ENCODE assay signal across 16 cellular contexts in the genomic region with DNA sequence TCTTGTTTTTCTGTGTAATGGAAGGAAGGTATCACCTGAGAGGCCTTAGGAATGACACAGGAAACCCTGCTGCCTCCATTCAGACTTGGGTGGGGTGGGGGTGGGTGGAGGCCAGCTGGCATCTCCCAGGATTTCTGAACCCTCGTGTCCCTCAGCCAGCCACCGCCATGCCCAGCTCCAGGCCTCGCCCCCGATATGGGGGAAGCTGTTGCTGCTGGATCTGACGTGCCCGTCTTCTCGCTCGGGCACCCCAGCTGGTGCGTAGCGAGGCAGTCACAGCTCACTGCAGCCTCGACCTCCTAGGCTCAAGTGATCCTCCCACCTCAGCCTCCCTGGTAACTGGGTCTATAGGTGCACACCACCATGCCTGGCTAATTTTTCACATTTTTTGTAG.
"Had no signal": no experiment of that assay in that cellular context is flagged by ENCODE, and none has a peak within 500 bp of the region (broad histone marks: within the 10 kb centered on the region; RNA-seq: fewer than 3 reads in every experiment).

No MANE protein-coding gene starts in this region.

- H3K27me3 Mint-ChIP-seq: activated naive CD8-positive, alpha-beta T cell; naive B cell; stimulated activated naive B cell treated with anti-CD40 and anti-IgM and Interleukin-4, amounts not matched to agents 10 μg/mL and 1 μg/mL and 100 μg/mL, for 72 hours had no signal

- H3K36me3 ChIP-seq: vagina had no signal

- H3K9me3 Mint-ChIP-seq: brain, naive B cell had no signal

- H3K27ac Mint-ChIP-seq: naive B cell; stimulated activated naive B cell treated with anti-CD40 and anti-IgM and Interleukin-4, amounts not matched to agents 10 μg/mL and 1 μg/mL and 100 μg/mL, for 72 hours had no signal

- H3K4me1 ChIP-seq: parathyroid adenoma, vagina had no signal

- DNase-seq: activated CD4-positive, alpha-beta T cell treated with anti-CD3 and anti-CD28 coated beads, Interleukin-2, amount 50 U/mL, for 48 hours; activated CD4-positive, CD25-positive, alpha-beta regulatory T cell; activated T-cell treated with anti-CD3 and anti-CD28 coated beads, Interleukin-2, amount 50 U/mL, for 48 hours; central memory CD4-positive, alpha-beta T cell; hippocampal formation; naive B cell; stimulated activated CD4-positive, alpha-beta T cell treated with anti-CD3 and anti-CD28 coated beads, Interleukin-2, amount 100 ng/mL, for 48 hours; stimulated activated naive B cell treated with anti-CD40 and anti-IgM and Interleukin-4, amounts not matched to agents 10 μg/mL and 1 μg/mL and 100 μg/mL, for 72 hours had no signal

- H2AFZ ChIP-seq: parathyroid adenoma had no signal

- ATAC-seq: left lobe of liver; stimulated activated naive B cell treated with anti-CD40 and anti-IgM and Interleukin-4, amounts not matched to agents 10 μg/mL and 1 μg/mL and 100 μg/mL, for 72 hours had no signal

- H3K4me3 ChIP-seq: coronary artery, esophagus muscularis mucosa, tibial nerve, vagina had no signal

- H3K27me3 ChIP-seq: esophagus muscularis mucosa, tibial nerve, vagina had no signal

- H3K4me3 Mint-ChIP-seq: activated naive CD8-positive, alpha-beta T cell; brain; naive B cell; stimulated activated naive B cell treated with anti-CD40 and anti-IgM and Interleukin-4, amounts not matched to agents 10 μg/mL and 1 μg/mL and 100 μg/mL, for 72 hours had no signal

- H3K27ac ChIP-seq: coronary artery, parathyroid adenoma, tibial nerve, vagina had no signal
